Comparison of ENCODE assay signal across 1 cellular context in genomic region chr10:113753020-113753692, GRCh38.
A peak's percentile ranks its signal among the peaks of the same experiment; 100 is the strongest.
TF ChIP-seq lines count a peak whose summit lies in the region.

No MANE protein-coding gene starts in this region.

TF ChIP-seq in K562, 482 proteins besides CTCF, POLR2A, EP300 and RAD21 (continued from another document):
- TF ChIP-seq ZNF449 (CRISPR knock-in tag; IDR thresholded peaks at IDR 0.05) = no peak
- no peak for TF ChIP-seq MAX (CRISPR knock-in tag; IDR thresholded peaks at IDR 0.05)
- TF ChIP-seq MEIS2 (IDR thresholded peaks at IDR 0.05; ENCODE audit: partially characterized antibody) = peak; percentile 47
- TF ChIP-seq PKNOX1 (IDR thresholded peaks at IDR 0.05) = peak; percentile 81
- TF ChIP-seq PHF8 (IDR thresholded peaks at IDR 0.05; ENCODE audit: borderline replicate concordance, low read length) = no peak
